In genomic region chr10:89609730-89610393, GRCh38 we compare ENCODE assay signal across 11 cellular contexts.
A peak's percentile ranks its signal among the peaks of the same experiment; 100 is the strongest.
DNase-seq lines count a peak whose midpoint lies in the region; ATAC-seq and TF ChIP-seq lines count a peak whose summit lies in the region.
"Had no signal": no experiment of that assay in that cellular context is flagged by ENCODE, and none has a peak within 500 bp of the region (broad histone marks: within the 10 kb centered on the region; RNA-seq: fewer than 3 reads in every experiment).

No MANE protein-coding gene starts in this region.

- DNase-seq in GM10248 (ENCODE audit: extremely low spot score), result peak; percentile 55
- DNase-seq in NCI-H1694 (lab: John Stamatoyannopoulos, UW), result no peak
- DNase-seq in NCI-H510A treated with DMSO at 0.1 percent for 48 hours (lab: John Stamatoyannopoulos, UW), result no peak
- DNase-seq in foreskin melanocyte, result no peak
- DNase-seq in stimulated activated CD4-positive, alpha-beta T cell treated with anti-CD3 and anti-CD28 coated beads, Interleukin-4, amount 100 ng/mL, for 1 hour, result no peak
- DNase-seq: IMR-90, kidney glomerular epithelial cell, NCI-H526 treated with DMSO at 0.1 percent for 48 hours had no signal

- CTCF ChIA-PET in GM10248 (lab: Yijun Ruan, JAX), result interaction anchor here (0.7 to 2.2 kb wide), 10 partner anchors 9 to 1178 kb away, joined by 3 to 7 read pairs (median 4); no protein-coding TSS in a partner anchor

- peak; percentile 29 for TF ChIP-seq CTCF in GM10248 (IDR thresholded peaks at IDR 0.05; ENCODE audit: control extremely low read depth, extremely low read depth, low read depth, missing control alignments)

- POLR2A ChIA-PET in GM10248 (lab: Yijun Ruan, JAX), result interaction anchor here (0.9 kb wide), 1 partner anchor 34 kb away, joined by 3 read pairs; no protein-coding TSS in a partner anchor

- ATAC-seq in GM18873 (IDR thresholded peaks at IDR 0.05; ENCODE audit: low FRiP score, unreplicated experiment) (peak; percentile 50), HG02610 (IDR thresholded peaks at IDR 0.05; ENCODE audit: unreplicated experiment) (peak; percentile 91), HG03558 (IDR thresholded peaks at IDR 0.05; ENCODE audit: extremely low read depth, unreplicated experiment) (peak; percentile 90)
